33 cellular contexts compared by ENCODE assay signal in the genomic region with DNA sequence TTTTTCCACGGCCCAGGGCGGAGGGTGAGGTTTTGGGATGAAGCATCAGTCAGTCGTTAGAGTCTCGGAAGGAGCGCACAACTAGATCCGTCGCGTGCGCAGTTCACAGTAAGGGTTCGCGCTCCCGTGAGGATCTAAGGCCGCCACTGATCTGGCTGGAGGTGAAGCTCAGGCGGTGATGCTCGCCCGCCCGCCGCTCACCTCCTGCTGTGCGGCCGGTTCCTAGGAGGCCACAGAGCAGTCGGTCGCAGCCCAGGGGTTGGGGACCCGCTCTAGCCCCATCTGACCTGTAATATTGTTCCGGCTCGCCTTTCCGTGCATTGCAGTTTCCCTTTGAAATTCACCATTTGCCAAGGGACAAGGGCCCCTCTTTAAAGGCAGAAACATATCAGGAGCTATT.
"Had no signal": no experiment of that assay in that cellular context is flagged by ENCODE, and none has a peak within 500 bp of the region (broad histone marks: within the 10 kb centered on the region; RNA-seq: fewer than 3 reads in every experiment).

No MANE protein-coding gene starts in this region.

- H3K27me3 Mint-ChIP-seq: activated CD4-positive, alpha-beta memory T cell treated with anti-CD3 and anti-CD28 coated beads, Interleukin-2, amount 10 ng/mL, durations not matched to agents 7 days and 5 days; activated CD8-positive, alpha-beta memory T cell treated with anti-CD3 and anti-CD28 coated beads, Interleukin-2, amount 10 ng/mL, durations not matched to agents 7 days and 5 days had no signal

- ATAC-seq: activated CD8-positive, alpha-beta memory T cell treated with anti-CD3 and anti-CD28 coated beads, Interleukin-2, amount 10 ng/mL, durations not matched to agents 7 days and 5 days; activated naive CD8-positive, alpha-beta T cell treated with anti-CD3 and anti-CD28 coated beads, Interleukin-2, amount 50 U/mL, for 24 hours had no signal

- H3K4me1 Mint-ChIP-seq: activated CD4-positive, alpha-beta memory T cell treated with anti-CD3 and anti-CD28 coated beads, Interleukin-2, amount 10 ng/mL, durations not matched to agents 7 days and 5 days; activated CD8-positive, alpha-beta memory T cell treated with anti-CD3 and anti-CD28 coated beads, Interleukin-2, amount 10 ng/mL, durations not matched to agents 7 days and 5 days; activated naive CD4-positive, alpha-beta T cell treated with anti-CD3 and anti-CD28 coated beads, Interleukin-2, amount 10 ng/mL, durations not matched to agents 7 days and 5 days; activated naive CD8-positive, alpha-beta T cell treated with anti-CD3 and anti-CD28 coated beads, Interleukin-2, amount 50 U/mL, for 24 hours had no signal

- DNase-seq: activated CD4-positive, alpha-beta memory T cell treated with anti-CD3 and anti-CD28 coated beads, Interleukin-2, amount 10 ng/mL, durations not matched to agents 7 days and 5 days; activated CD4-positive, alpha-beta T cell treated with anti-CD3 and anti-CD28 coated beads for 1 hour; activated CD4-positive, alpha-beta T cell treated with anti-CD3 and anti-CD28 coated beads for 48 hours; activated CD4-positive, CD25-positive, alpha-beta regulatory T cell; activated CD8-positive, alpha-beta memory T cell treated with anti-CD3 and anti-CD28 coated beads for 24 hours; activated CD8-positive, alpha-beta memory T cell treated with anti-CD3 and anti-CD28 coated beads, Interleukin-2, amount 10 ng/mL, durations not matched to agents 7 days and 5 days; activated CD8-positive, alpha-beta memory T cell treated with anti-CD3 and anti-CD28 coated beads, Interleukin-2, amount 50 U/mL, for 48 hours; activated effector memory CD4-positive, alpha-beta T cell treated with Interleukin-2 at 50 U/mL for 16 hours; activated naive CD4-positive, alpha-beta T cell treated with anti-CD3 and anti-CD28 coated beads, Interleukin-2, amount 10 ng/mL, durations not matched to agents 7 days and 5 days; activated naive CD8-positive, alpha-beta T cell treated with anti-CD3 and anti-CD28 coated beads, Interleukin-2, amount 50 U/mL, for 24 hours; activated T-cell treated with anti-CD3 and anti-CD28 coated beads, Interleukin-2, amount 50 U/mL, for 48 hours; anterior cingulate cortex; brain microvascular endothelial cell; central memory CD4-positive, alpha-beta T cell; MM.1S; MV-4-11; NCI-H1092; NCI-H146; NCI-H187; NCI-H2029 treated with DMSO at 0.1 percent for 48 hours; NCI-H2107; NCI-H2171; NCI-H510A; NCI-H526; NCI-H748 treated with DMSO at 0.1 percent for 48 hours; NK-92 treated with Interleukin-12 subunit alpha and Interleukin-12 subunit beta, amount 100 ng/mL, for 24 hours; OCI-M1; SHP77; SJCRH30; T1000; WERI-Rb-1 had no signal

- H3K36me3 Mint-ChIP-seq: activated CD8-positive, alpha-beta memory T cell treated with anti-CD3 and anti-CD28 coated beads, Interleukin-2, amount 10 ng/mL, durations not matched to agents 7 days and 5 days; activated naive CD4-positive, alpha-beta T cell treated with anti-CD3 and anti-CD28 coated beads, Interleukin-2, amount 10 ng/mL, durations not matched to agents 7 days and 5 days; activated naive CD8-positive, alpha-beta T cell had no signal

- H3K4me3 Mint-ChIP-seq: activated CD4-positive, alpha-beta memory T cell treated with anti-CD3 and anti-CD28 coated beads, Interleukin-2, amount 10 ng/mL, durations not matched to agents 7 days and 5 days; activated CD8-positive, alpha-beta memory T cell treated with anti-CD3 and anti-CD28 coated beads, Interleukin-2, amount 10 ng/mL, durations not matched to agents 7 days and 5 days; activated naive CD4-positive, alpha-beta T cell treated with anti-CD3 and anti-CD28 coated beads, Interleukin-2, amount 10 ng/mL, durations not matched to agents 7 days and 5 days; activated naive CD8-positive, alpha-beta T cell; activated naive CD8-positive, alpha-beta T cell treated with anti-CD3 and anti-CD28 coated beads, Interleukin-2, amount 50 U/mL, for 24 hours had no signal

- H3K4me3 ChIP-seq: SJCRH30, SK-N-MC had no signal

- H3K9me3 ChIP-seq: SJCRH30 had no signal

- H3K9me3 Mint-ChIP-seq: activated CD4-positive, alpha-beta memory T cell treated with anti-CD3 and anti-CD28 coated beads, Interleukin-2, amount 10 ng/mL, durations not matched to agents 7 days and 5 days had no signal

- H3K4me1 ChIP-seq: SJCRH30 had no signal

- H3K36me3 ChIP-seq: brain microvascular endothelial cell, SJCRH30, WERI-Rb-1 had no signal

- H3K27ac ChIP-seq: brain microvascular endothelial cell, SJCRH30, SK-N-MC, WERI-Rb-1 had no signal

- H3K27me3 ChIP-seq: brain microvascular endothelial cell had no signal

- H3K27ac Mint-ChIP-seq: activated CD4-positive, alpha-beta memory T cell treated with anti-CD3 and anti-CD28 coated beads, Interleukin-2, amount 10 ng/mL, durations not matched to agents 7 days and 5 days; activated CD8-positive, alpha-beta memory T cell treated with anti-CD3 and anti-CD28 coated beads, Interleukin-2, amount 10 ng/mL, durations not matched to agents 7 days and 5 days; activated naive CD4-positive, alpha-beta T cell treated with anti-CD3 and anti-CD28 coated beads, Interleukin-2, amount 10 ng/mL, durations not matched to agents 7 days and 5 days; activated naive CD8-positive, alpha-beta T cell; activated naive CD8-positive, alpha-beta T cell treated with anti-CD3 and anti-CD28 coated beads, Interleukin-2, amount 50 U/mL, for 24 hours had no signal
